9 cellular contexts compared by ENCODE assay signal in the genomic region with DNA sequence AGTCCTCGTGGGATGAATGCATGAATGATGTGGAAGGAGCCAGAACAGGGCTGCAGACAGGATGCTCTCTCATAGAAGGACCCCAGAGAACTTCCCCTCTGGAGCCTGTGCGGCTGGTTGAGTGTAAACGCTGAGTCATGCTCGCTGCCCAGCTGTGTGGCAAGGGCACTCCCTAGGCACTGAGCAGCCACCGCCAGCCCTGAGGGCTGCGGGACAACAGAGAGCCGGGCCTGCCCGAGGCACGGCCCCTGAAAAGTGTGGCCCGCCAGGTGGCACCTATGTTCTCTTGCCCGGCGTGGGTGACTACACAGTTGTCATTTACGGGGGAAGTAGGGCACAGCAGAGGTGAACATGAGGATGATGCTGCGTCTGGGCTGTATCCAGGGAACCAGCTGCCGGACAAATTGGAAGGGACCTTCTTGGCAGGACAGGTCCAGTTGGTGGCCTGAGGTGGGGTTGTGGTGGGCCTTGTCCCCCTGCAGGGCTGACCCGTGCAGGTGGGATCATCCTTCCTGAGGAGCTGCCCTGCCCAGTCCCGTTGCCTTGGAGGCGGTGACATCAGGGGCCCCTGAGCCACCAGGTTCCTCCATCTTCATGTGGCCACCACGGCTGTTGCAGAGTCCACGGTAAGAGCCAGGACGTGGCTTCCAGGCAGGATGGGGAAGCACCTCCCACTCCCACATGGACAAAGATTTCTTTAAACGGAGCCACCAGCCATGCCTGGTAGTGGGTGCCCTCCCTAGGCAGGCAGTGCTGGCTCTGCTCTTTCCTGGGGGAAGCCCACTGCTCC.
DNase-seq lines count a peak whose midpoint lies in the region; ATAC-seq and TF ChIP-seq lines count a peak whose summit lies in the region.
"Had no signal": no experiment of that assay in that cellular context is flagged by ENCODE, and none has a peak within 500 bp of the region (broad histone marks: within the 10 kb centered on the region; RNA-seq: fewer than 3 reads in every experiment).

No MANE protein-coding gene starts in this region.

- H3K36me3 ChIP-seq in Loucy (ENCODE audit: insufficient read depth, low read length) (no peaks in the 10 kb centered on the region), MM.1S (replicated peaks; ENCODE audit: insufficient read depth, low read length) (no peaks in the 10 kb centered on the region)
- H3K36me3 ChIP-seq: uterus had no signal

- H3K9me3 Mint-ChIP-seq in natural killer cell treated with Interleukin-12 subunit alpha and Interleukin-12 subunit beta and Interleukin-15 and Interleukin-18, amount 100 ng/mL, for 72 hours = no peaks in the 10 kb centered on the region

- H3K27ac ChIP-seq in MM.1S (ENCODE audit: low read length) = no peak overlapping the region
- H3K27ac ChIP-seq: uterus had no signal

- no peaks in the 10 kb centered on the region for H3F3A ChIP-seq in Loucy (ENCODE audit: low read depth)
- H3F3A ChIP-seq in MM.1S (ENCODE audit: insufficient read depth, low read length) = no peaks in the 10 kb centered on the region

- H3K9me2 ChIP-seq in Loucy (replicated peaks; ENCODE audit: low read depth, low read length) (no peaks in the 10 kb centered on the region), MM.1S (replicated peaks; ENCODE audit: insufficient read depth, low read length) (no peaks in the 10 kb centered on the region)

- DNase-seq in DMS153 (lab: John Stamatoyannopoulos, UW) = peak; percentile 38
- DNase-seq in anterior cingulate cortex (lab: John Stamatoyannopoulos, UW) = peak in 41 of 58 donors; percentile 9 to 74 (median 41)
- DNase-seq in natural killer cell treated with Interleukin-12 subunit alpha and Interleukin-12 subunit beta and Interleukin-15 and Interleukin-18, amount 100 ng/mL, for 72 hours (ENCODE audit: low spot score) = no peak
- DNase-seq in MM.1S = no peak
- DNase-seq in activated CD4-positive, alpha-beta T cell treated with anti-CD3 and anti-CD28 coated beads for 1 hour = no peak
- DNase-seq in activated CD4-positive, CD25-positive, alpha-beta regulatory T cell (lab: John Stamatoyannopoulos, UW) = no peak
- DNase-seq: uterus had no signal

- H3K4me3 ChIP-seq in Loucy (ENCODE audit: low read length, poor library complexity, severe bottlenecking) (no peak overlapping the region), MM.1S (ENCODE audit: low read length) (no peak overlapping the region)
- H3K4me3 ChIP-seq: uterus had no signal

- H3K4me1 ChIP-seq in Loucy (ENCODE audit: insufficient read depth, low read length, poor library complexity, severe bottlenecking) = peaks cover 36% of the 10 kb centered on the region
- H3K4me1 ChIP-seq in MM.1S (ENCODE audit: low read length) = no peaks in the 10 kb centered on the region

- H3K27me3 Mint-ChIP-seq in natural killer cell treated with Interleukin-12 subunit alpha and Interleukin-12 subunit beta and Interleukin-15 and Interleukin-18, amount 100 ng/mL, for 72 hours = peaks cover 8 to 21% of the 10 kb centered on the region in 2 donors

- H4K20me1 ChIP-seq in Loucy (ENCODE audit: insufficient read depth, low read length, poor library complexity, severe bottlenecking) (no peaks in the 10 kb centered on the region), MM.1S (ENCODE audit: insufficient read depth, low read length) (no peaks in the 10 kb centered on the region)

- H3K4me3 Mint-ChIP-seq in natural killer cell treated with Interleukin-12 subunit alpha and Interleukin-12 subunit beta and Interleukin-15 and Interleukin-18, amount 100 ng/mL, for 72 hours = no peak overlapping the region

- H2AFZ ChIP-seq in Loucy (ENCODE audit: low read length) (no peak overlapping the region), MM.1S (ENCODE audit: low read length) (no peak overlapping the region)

- H3K4me1 Mint-ChIP-seq in natural killer cell treated with Interleukin-12 subunit alpha and Interleukin-12 subunit beta and Interleukin-15 and Interleukin-18, amount 100 ng/mL, for 72 hours (ENCODE audit: low read depth in 2 of 2) = peaks cover 9 to 44% of the 10 kb centered on the region in 2 donors

- peak; percentile 63 to 82 for ATAC-seq in natural killer cell treated with Interleukin-12 subunit alpha and Interleukin-12 subunit beta and Interleukin-15 and Interleukin-18, amount 100 ng/mL, for 72 hours
- no peak for ATAC-seq in GM19023 (IDR thresholded peaks at IDR 0.05; ENCODE audit: unreplicated experiment)

- no peaks in the 10 kb centered on the region for H3K36me3 Mint-ChIP-seq in natural killer cell treated with Interleukin-12 subunit alpha and Interleukin-12 subunit beta and Interleukin-15 and Interleukin-18, amount 100 ng/mL, for 72 hours

- peak overlapping the region in 1 of 2 donors; percentile 77 for H3K27ac Mint-ChIP-seq in natural killer cell treated with Interleukin-12 subunit alpha and Interleukin-12 subunit beta and Interleukin-15 and Interleukin-18, amount 100 ng/mL, for 72 hours

- H3K79me2 ChIP-seq in Loucy (ENCODE audit: insufficient read depth, low read length) = no peaks in the 10 kb centered on the region
- H3K79me2 ChIP-seq in MM.1S (ENCODE audit: low read length) = no peaks in the 10 kb centered on the region

- H3K9ac ChIP-seq in Loucy (ENCODE audit: low read depth, low read length, poor library complexity, severe bottlenecking) (no peak overlapping the region), MM.1S (ENCODE audit: low read length) (no peak overlapping the region)

- H3K27me3 ChIP-seq in Loucy (ENCODE audit: insufficient read depth, low read length, poor library complexity, severe bottlenecking) = no peaks in the 10 kb centered on the region
- H3K27me3 ChIP-seq in MM.1S (replicated peaks; ENCODE audit: insufficient read depth, low read length) = peaks cover 98% of the 10 kb centered on the region

- H3K9me3 ChIP-seq in Loucy (ENCODE audit: insufficient read depth, low read depth, low read length) (no peaks in the 10 kb centered on the region), MM.1S (replicated peaks; ENCODE audit: insufficient read depth, low read length) (no peaks in the 10 kb centered on the region)
- H3K9me3 ChIP-seq: uterus had no signal

- TF ChIP-seq CTCF in Loucy (conservative IDR thresholded peaks at IDR 0.05; ENCODE audit: low read length) (no peak), MM.1S (IDR thresholded peaks at IDR 0.05; ENCODE audit: low read length) (no peak)

- peak overlapping the region; percentile 7 for H3K4me2 ChIP-seq in Loucy (ENCODE audit: low read depth, low read length, poor library complexity, severe bottlenecking)
- no peak overlapping the region for H3K4me2 ChIP-seq in MM.1S (ENCODE audit: low read depth, low read length)

Comparison
In these comparisons a context has a peak if more than half of its experiments do, and no peak if none do; other contexts are left out.
1. DNase-seq: peak in DMS153 (single experiment) and anterior cingulate cortex (41 of 58); none in natural killer cell treated with Interleukin-12 subunit alpha and Interleukin-12 subunit beta and Interleukin-15 and Interleukin-18, amount 100 ng/mL, for 72 hours (single experiment), MM.1S (single experiment), activated CD4-positive, alpha-beta T cell treated with anti-CD3 and anti-CD28 coated beads for 1 hour (single experiment) and activated CD4-positive, CD25-positive, alpha-beta regulatory T cell (0 of 4).